14 cellular contexts compared by ENCODE assay signal in genomic region chr15:87609474-87609873, GRCh38.
DNase-seq lines count a peak whose midpoint lies in the region; ATAC-seq, FAIRE-seq and TF ChIP-seq lines count a peak whose summit lies in the region.
"Had no signal": no experiment of that assay in that cellular context is flagged by ENCODE, and none has a peak within 500 bp of the region (broad histone marks: within the 10 kb centered on the region; RNA-seq: fewer than 3 reads in every experiment).

No MANE protein-coding gene starts in this region.

- H3K27me3 ChIP-seq in osteoblast (ENCODE audit: insufficient read depth, low read length) (no peaks in the 10 kb centered on the region), testis (no peaks in the 10 kb centered on the region)
- H3K27me3 ChIP-seq: SJCRH30, upper lobe of left lung had no signal

- H3K9me3 ChIP-seq in osteoblast (ENCODE audit: low read depth, low read length) (no peaks in the 10 kb centered on the region), testis (no peaks in the 10 kb centered on the region)
- H3K9me3 ChIP-seq: SJCRH30, upper lobe of left lung had no signal

- 71 to 83% methylated on average over 1 of the region's 1 CpG for WGBS in testis, 2 donors

- H3K4me1 ChIP-seq in osteoblast (ENCODE audit: insufficient read depth, low read length) (peaks cover 19% of the 10 kb centered on the region), testis (no peaks in the 10 kb centered on the region)

- no peak overlapping the region for H3K4me3 ChIP-seq in fibroblast of pulmonary artery (replicated peaks; ENCODE audit: low read depth, low read length)
- no peak overlapping the region for H3K4me3 ChIP-seq in osteoblast (ENCODE audit: insufficient read depth, low read length)
- no peak overlapping the region for H3K4me3 ChIP-seq in testis
- H3K4me3 ChIP-seq: SJCRH30, upper lobe of left lung had no signal

- no peaks in the 10 kb centered on the region for H3K36me3 ChIP-seq in osteoblast (ENCODE audit: insufficient read depth, low read length)
- no peaks in the 10 kb centered on the region for H3K36me3 ChIP-seq in testis (ENCODE audit: low read depth, missing control alignments)
- H3K36me3 ChIP-seq: SJCRH30, upper lobe of left lung had no signal

- no peaks in the 10 kb centered on the region for H3K79me2 ChIP-seq in osteoblast (ENCODE audit: insufficient read depth, low read length)

- no peak for ATAC-seq in GM21447 (IDR thresholded peaks at IDR 0.05; ENCODE audit: unreplicated experiment)

- peak overlapping the region; percentile 39 for H2AFZ ChIP-seq in osteoblast (ENCODE audit: low read length)

- H3K27ac ChIP-seq in osteoblast (ENCODE audit: low read depth, low read length) (peak overlapping the region; percentile 75), testis (no peak overlapping the region)
- H3K27ac ChIP-seq: SJCRH30, upper lobe of left lung had no signal

- intact Hi-C loops in testis (cut with DNase I; ENCODE audit: low total_unique reads) = no loop called here

- FAIRE-seq in frontal cortex (lab: Jason Lieb, UNC) = no peak

- no peaks in the 10 kb centered on the region for H4K20me1 ChIP-seq in osteoblast (ENCODE audit: insufficient read depth, low read length)

- H3K4me2 ChIP-seq in osteoblast (ENCODE audit: insufficient read depth, low read length) = peak overlapping the region; percentile 55

- TF ChIP-seq CTCF in fibroblast of pulmonary artery (IDR thresholded peaks at IDR 0.05; ENCODE audit: low read length, missing control alignments) = no peak
- TF ChIP-seq CTCF in osteoblast (IDR thresholded peaks at IDR 0.05; ENCODE audit: extremely low read depth, low read depth, low read length) = no peak
- no peak for TF ChIP-seq CTCF in testis (IDR thresholded peaks at IDR 0.05)

- DNase-seq in Daoy (ENCODE audit: low read depth) (peak; percentile 71), RPMI8226 (peak; percentile 57), fibroblast of pulmonary artery (ENCODE audit: low read depth) (peak; percentile 97), osteoblast (ENCODE audit: insufficient read length, low spot score, missing footprints) (peak; percentile 84), frontal cortex (ENCODE audit: low spot score in 2 of 2) (no peak), SHP77 treated with DMSO at 0.1 percent for 48 hours (lab: John Stamatoyannopoulos, UW) (no peak), testis (no peak)
- DNase-seq: activated CD8-positive, alpha-beta memory T cell treated with anti-CD3 and anti-CD28 coated beads for 24 hours; DMS 273 treated with DMSO at 0.1 percent for 48 hours; NCI-H1930; nephron progenitor cell; upper lobe of left lung had no signal

- TF ChIP-seq POLR2A in testis (IDR thresholded peaks at IDR 0.05) = no peak

Comparison
In these comparisons a context has a peak if more than half of its experiments do, and no peak if none do; other contexts are left out.
1. DNase-seq: peak in Daoy (single experiment), RPMI8226 (single experiment), fibroblast of pulmonary artery (single experiment) and osteoblast (single experiment); none in frontal cortex (0 of 2), SHP77 treated with DMSO at 0.1 percent for 48 hours (single experiment) and testis (single experiment).